Comparison of ENCODE assay signal across 11 cellular contexts in the genomic region with DNA sequence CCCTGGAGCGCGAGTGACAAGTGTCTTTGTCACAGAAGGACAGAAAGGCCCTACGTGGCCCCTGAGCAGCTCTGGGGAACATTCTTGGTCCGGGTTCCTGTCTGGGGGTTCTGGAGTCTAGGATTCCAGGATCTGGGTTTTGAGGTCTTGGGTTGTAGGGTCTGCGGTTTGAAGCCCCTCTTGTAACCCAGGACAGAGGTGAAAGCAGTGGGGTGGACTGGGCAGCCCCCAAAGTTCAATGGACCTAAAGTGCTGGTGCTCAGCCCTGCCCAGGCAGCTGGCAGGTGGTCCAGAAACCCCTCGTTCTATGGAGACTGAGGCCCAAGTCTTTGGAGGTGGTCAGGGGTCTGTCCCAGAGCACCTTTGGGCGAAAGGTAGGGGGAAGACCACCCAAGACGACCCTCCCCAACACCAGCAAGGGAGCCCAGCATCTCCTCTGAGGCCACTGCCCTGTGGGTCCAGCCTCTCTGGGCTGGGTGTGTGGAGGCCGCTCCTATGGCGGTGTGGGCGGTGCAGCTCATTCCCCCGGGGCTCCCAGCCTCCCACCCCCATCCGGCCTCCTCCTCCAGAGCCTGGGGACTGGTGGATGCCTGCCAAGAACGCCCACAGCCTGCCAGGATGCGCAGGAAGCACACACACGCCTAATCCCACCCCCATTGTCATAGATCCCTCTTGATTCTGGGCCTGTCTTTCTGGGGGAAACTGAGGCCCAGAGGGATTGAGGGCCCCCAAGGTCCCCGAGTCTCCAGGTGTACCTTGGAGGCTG. TPM values are rescaled to one million over a fixed set of nuclear protein-coding genes. Genes with fewer than 3 reads are reported as not detected.
A peak's percentile ranks its signal among the peaks of the same experiment; 100 is the strongest.
DNase-seq lines count a peak whose midpoint lies in the region; ATAC-seq and TF ChIP-seq lines count a peak whose summit lies in the region.
"Had no signal": no experiment of that assay in that cellular context is flagged by ENCODE, and none has a peak within 500 bp of the region (broad histone marks: within the 10 kb centered on the region; RNA-seq: fewer than 3 reads in every experiment).

No MANE protein-coding gene starts in this region.

- no peaks in the 10 kb centered on the region for H3K9me3 ChIP-seq in SJCRH30 (replicated peaks)
- no peaks in the 10 kb centered on the region for H3K9me3 ChIP-seq in heart left ventricle
- no peaks in the 10 kb centered on the region for H3K9me3 ChIP-seq in CD4-positive, alpha-beta T cell (ENCODE audit: control insufficient read depth, low read length)
- H3K9me3 ChIP-seq: colonic mucosa had no signal

- no peak for TF ChIP-seq POLR2A in heart left ventricle (IDR thresholded peaks at IDR 0.05)

- CTCF ChIA-PET in CD4-positive, alpha-beta T cell (lab: Charles Lee), result interaction anchor here (1.1 kb wide), 1 partner anchor 11 kb away, joined by 5 read pairs; no protein-coding TSS in a partner anchor

- H3K36me3 ChIP-seq in SJCRH30 (no peaks in the 10 kb centered on the region), heart left ventricle (no peaks in the 10 kb centered on the region)
- H3K36me3 ChIP-seq: colonic mucosa had no signal

- no peaks in the 10 kb centered on the region for H3K4me1 Mint-ChIP-seq in CD4-positive, alpha-beta T cell (ENCODE audit: low read depth)
- H3K4me1 Mint-ChIP-seq in glutamatergic neuron (ENCODE audit: low read depth, unreplicated experiment), result no peaks in the 10 kb centered on the region

- H3K4me1 ChIP-seq in SJCRH30, result peaks cover 25% of the 10 kb centered on the region
- H3K4me1 ChIP-seq in heart left ventricle, result peaks cover 0 to 26% (median 13%) of the 10 kb centered on the region in 12 donors
- H3K4me1 ChIP-seq: colonic mucosa had no signal

- POLR2A ChIA-PET in CD4-positive, alpha-beta T cell (lab: Charles Lee), result no interaction called here

- DNase-seq in COLO829 (ENCODE audit: low spot score), result peak; percentile 38
- DNase-seq in NCI-H1092 (lab: John Stamatoyannopoulos, UW), result peak; percentile 92
- DNase-seq in SJCRH30, result peak; percentile 96 to 97
- DNase-seq in heart left ventricle, result peak; percentile 72 to 83 (median 77)
- no peak for DNase-seq in CD4-positive, alpha-beta T cell
- DNase-seq in glutamatergic neuron, result no peak
- no peak for DNase-seq in activated CD8-positive, alpha-beta memory T cell treated with anti-CD3 and anti-CD28 coated beads, Interleukin-2, amount 50 U/mL, for 4 hours
- DNase-seq: activated T-cell treated with anti-CD3 and anti-CD28 coated beads, Interleukin-2, amount 50 U/mL, for 48 hours; C1 segment of cervical spinal cord; colonic mucosa had no signal

- peak overlapping the region; percentile 61 for H3K27ac ChIP-seq in SJCRH30
- H3K27ac ChIP-seq in heart left ventricle, result peak overlapping the region in 1 of 12 donors; percentile 9
- H3K27ac ChIP-seq in CD4-positive, alpha-beta T cell (ENCODE audit: low read depth, low read length), result no peak overlapping the region
- H3K27ac ChIP-seq: colonic mucosa had no signal

- H3K4me3 ChIP-seq in SJCRH30 (peak overlapping the region; percentile 43), heart left ventricle (no peak overlapping the region)
- H3K4me3 ChIP-seq: colonic mucosa had no signal

- H3K27me3 ChIP-seq in SJCRH30, result no peaks in the 10 kb centered on the region
- peaks cover 3 to 17% (median 12%) of the 10 kb centered on the region in 9 donors for H3K27me3 ChIP-seq in heart left ventricle
- H3K27me3 ChIP-seq in CD4-positive, alpha-beta T cell (ENCODE audit: control insufficient read depth, insufficient read depth, low read length), result peaks cover 7% of the 10 kb centered on the region
- H3K27me3 ChIP-seq: colonic mucosa had no signal

- H3K27ac Mint-ChIP-seq in CD4-positive, alpha-beta T cell, result no peak overlapping the region
- no peak overlapping the region for H3K27ac Mint-ChIP-seq in glutamatergic neuron (ENCODE audit: unreplicated experiment)

- WGBS in heart left ventricle, 4 donors, result 49 to 60% (median 55%) methylated on average over 13 to 17 of the region's 17 CpGs

- H3K9me3 Mint-ChIP-seq in CD4-positive, alpha-beta T cell, result no peaks in the 10 kb centered on the region
- H3K9me3 Mint-ChIP-seq in glutamatergic neuron (ENCODE audit: unreplicated experiment), result no peaks in the 10 kb centered on the region

- ATAC-seq in heart left ventricle, result peak in 3 of 4 donors; percentile 14 to 60 (median 46)
- ATAC-seq in CD4-positive, alpha-beta T cell (ENCODE audit: poor library complexity), result no peak
- no peak for ATAC-seq in HG02642 (IDR thresholded peaks at IDR 0.05; ENCODE audit: poor library complexity, unreplicated experiment)

- no peaks in the 10 kb centered on the region for H3K36me3 Mint-ChIP-seq in CD4-positive, alpha-beta T cell (ENCODE audit: low read depth)
- H3K36me3 Mint-ChIP-seq in glutamatergic neuron (ENCODE audit: unreplicated experiment), result no peaks in the 10 kb centered on the region

- H3K4me3 Mint-ChIP-seq in CD4-positive, alpha-beta T cell, result no peak overlapping the region
- H3K4me3 Mint-ChIP-seq in glutamatergic neuron (ENCODE audit: unreplicated experiment), result no peak overlapping the region

- H3K27me3 Mint-ChIP-seq in CD4-positive, alpha-beta T cell, result peaks cover 9% of the 10 kb centered on the region
- peaks cover 7% of the 10 kb centered on the region for H3K27me3 Mint-ChIP-seq in glutamatergic neuron (ENCODE audit: unreplicated experiment)

- intact Hi-C loops in heart left ventricle (cut with DNase I), result no loop called here
- intact Hi-C loops in CD4-positive, alpha-beta T cell (cut with DNase I, micrococcal nuclease), result no loop called here

- TF ChIP-seq CTCF in heart left ventricle (IDR thresholded peaks at IDR 0.05) (no peak), glutamatergic neuron (IDR thresholded peaks at IDR 0.05; ENCODE audit: partially characterized antibody, unreplicated experiment) (no peak)
- TF ChIP-seq CTCF in CD4-positive, alpha-beta T cell (IDR thresholded peaks at IDR 0.05), result no peak

RNA-seq across cellular contexts. Expression of gene ANKRD9, which starts 30.2 kb away (rescaled TPM):
- 19.9 and 20.5 TPM in 2 replicates for total RNA-seq in SJCRH30 (2014; rRNA removed; shearing (Covaris generic))
- total RNA-seq in heart left ventricle (100 to 1,000 TPM in 6 of 9 donors, 10 to 100 TPM in 3; 77.6 to 271 (median 141) TPM), glutamatergic neuron (ENCODE audit: unreplicated experiment) (3.5 TPM)
- polyA plus RNA-seq in heart left ventricle, result 10 to 100 TPM; 42.2 to 60.2 TPM
- total RNA-seq in CD4-positive, alpha-beta T cell, result 1 to 10 TPM; 4.4 to 5.5 TPM

RNA-seq across cellular contexts. Expression of gene RCOR1, which starts 52.7 kb away (rescaled TPM):
- total RNA-seq in SJCRH30 (2014; rRNA removed; shearing (Covaris generic)), result 16.7 and 18.2 TPM in 2 replicates
- total RNA-seq in heart left ventricle (10 to 100 TPM in 6 of 9 donors, 1 to 10 TPM in 3; 8.5 to 20.9 (median 12.8) TPM), glutamatergic neuron (ENCODE audit: unreplicated experiment) (14.3 TPM)
- polyA plus RNA-seq in heart left ventricle, result 10 to 100 TPM in 1 of 2 donors, 1 to 10 TPM in 1; 2.7 to 11.1 TPM
- total RNA-seq in CD4-positive, alpha-beta T cell, result 10 to 100 TPM; 20.5 to 23.1 TPM

Comparison
In these comparisons a context has a peak if more than half of its experiments do, and no peak if none do; other contexts are left out.
1. DNase-seq: peak in COLO829 (single experiment), NCI-H1092 (single experiment), SJCRH30 (2 of 2) and heart left ventricle (5 of 5); none in CD4-positive, alpha-beta T cell (0 of 10), glutamatergic neuron (single experiment) and activated CD8-positive, alpha-beta memory T cell treated with anti-CD3 and anti-CD28 coated beads, Interleukin-2, amount 50 U/mL, for 4 hours (single experiment).
2. ATAC-seq: peak in heart left ventricle (3 of 4); none in CD4-positive, alpha-beta T cell (single experiment) and HG02642 (single experiment).